In the genomic region with DNA sequence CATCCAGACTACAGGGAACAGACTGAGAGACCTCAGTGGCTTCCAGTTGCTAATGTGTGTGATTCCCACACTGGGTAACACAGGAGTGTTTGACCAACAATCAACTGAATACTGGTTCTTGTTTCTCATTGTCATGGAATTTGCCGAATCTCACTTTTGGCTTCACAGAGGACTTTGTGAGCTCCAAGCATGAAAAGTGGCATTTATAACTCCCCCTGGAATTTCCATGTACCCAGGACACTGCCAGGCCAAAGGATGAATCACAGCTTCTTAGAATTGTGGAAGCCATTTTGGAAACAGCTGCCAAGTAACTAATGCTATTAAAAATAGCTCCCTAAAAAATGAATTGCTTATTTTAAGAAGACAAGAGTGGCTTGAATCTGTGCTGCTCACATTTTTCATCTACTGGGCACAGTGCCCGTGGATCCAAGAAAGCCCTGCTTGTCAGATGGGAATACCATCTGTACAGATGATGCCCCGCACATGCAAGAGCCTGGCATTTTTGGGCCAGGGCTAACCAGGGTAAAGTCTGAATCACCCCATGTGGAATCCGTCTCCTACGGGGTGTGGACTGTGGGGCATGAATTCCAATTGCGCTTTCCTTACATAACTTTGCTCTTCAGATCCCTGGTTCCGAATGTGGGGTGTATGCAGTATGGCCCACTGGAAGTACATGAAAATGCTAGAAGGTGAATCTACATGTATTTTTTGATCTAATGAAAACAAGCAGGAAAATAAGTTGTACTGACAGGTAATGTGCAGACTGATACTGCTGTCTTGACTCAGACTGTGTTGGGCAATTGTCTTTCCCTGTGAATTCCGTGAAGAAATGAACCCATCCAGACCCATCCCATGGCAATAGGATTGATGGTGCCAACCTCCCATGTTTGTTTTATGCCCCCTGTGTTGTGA, we compare ENCODE assay signal across 8 cellular contexts.
A peak's percentile ranks its signal among the peaks of the same experiment; 100 is the strongest.
DNase-seq lines count a peak whose midpoint lies in the region; ATAC-seq and TF ChIP-seq lines count a peak whose summit lies in the region.

No MANE protein-coding gene starts in this region.

- H3K9ac ChIP-seq in SK-N-SH = peak overlapping the region; percentile 26; the same call in 1 of the 2 replicates

- H3K4me2 ChIP-seq in SK-N-SH = peak overlapping the region; percentile 60
- H3K4me2 ChIP-seq in osteoblast (ENCODE audit: insufficient read depth, low read length) = peak overlapping the region; percentile 50

- TF ChIP-seq RAD21 in SK-N-SH (IDR thresholded peaks at IDR 0.05; ENCODE audit: low read length) = 0 out of 2 replicates have a peak, but pooled peaks have one; percentile 20

- 15% methylated on average over 8 of the region's 8 CpGs for WGBS in SK-N-SH (ENCODE audit: low lambda C conversion rate)

- CTCF ChIA-PET in BJ (lab: Yijun Ruan, JAX) = no interaction called here
- CTCF ChIA-PET in SK-N-SH (lab: Yijun Ruan, JAX) = no interaction called here

- H3K36me3 ChIP-seq in BJ (ENCODE audit: control insufficient read depth, insufficient read depth, low read length) (no peaks in the 10 kb centered on the region), SK-N-SH (replicated peaks in 1 of 2; ENCODE audit: control insufficient read depth in 1 of 2, insufficient read depth in 2 of 2, low read length in 1 of 2) (no peaks in the 10 kb centered on the region), osteoblast (ENCODE audit: insufficient read depth, low read length) (no peaks in the 10 kb centered on the region)

- H3K4me1 ChIP-seq in SK-N-SH (ENCODE audit: control insufficient read depth in 1 of 2, insufficient read depth in 2 of 2, low read depth in 1 of 2, low read length in 1 of 2) = peaks cover 7 to 10% of the 10 kb centered on the region in 2 experiments
- H3K4me1 ChIP-seq in osteoblast (ENCODE audit: insufficient read depth, low read length) = peaks cover 17% of the 10 kb centered on the region

- H2AFZ ChIP-seq in SK-N-SH (ENCODE audit: low read depth) (peak overlapping the region; percentile 72; the same call in 1 of the 2 replicates), osteoblast (ENCODE audit: low read length) (peak overlapping the region; percentile 69)

- H3K9me2 ChIP-seq in SK-N-SH = no peaks in the 10 kb centered on the region; the same call in 1 of the 2 replicates

- H4K20me1 ChIP-seq in SK-N-SH (ENCODE audit: insufficient read depth) (no peaks in the 10 kb centered on the region), osteoblast (ENCODE audit: insufficient read depth, low read length) (no peaks in the 10 kb centered on the region)

- DNase-seq in BJ (ENCODE audit: low read depth) (peak; percentile 77), SK-N-SH (peak; percentile 6), fibroblast of villous mesenchyme (ENCODE audit: low read depth) (peak; percentile 37), osteoblast (ENCODE audit: insufficient read length, low spot score, missing footprints) (peak; percentile 85), NCI-H1105 treated with DMSO at 0.1 percent for 48 hours (lab: John Stamatoyannopoulos, UW) (no peak), ecto neural progenitor cell (ENCODE audit: low spot score) (no peak)

- H3K4me3 ChIP-seq in BJ (ENCODE audit: low read depth, low read length) (no peak overlapping the region), SK-N-SH (ENCODE audit: low read depth in 2 of 2, low read length in 1 of 2) (peak overlapping the region in 1 of 2 experiments; percentile 1; a peak in 1 of 4 replicates), fibroblast of villous mesenchyme (ENCODE audit: low read depth, low read length) (no peak overlapping the region), osteoblast (ENCODE audit: insufficient read depth, low read length) (peak overlapping the region; percentile 5)

- ATAC-seq in HG03571 (IDR thresholded peaks at IDR 0.05; ENCODE audit: unreplicated experiment) = no peak
- ATAC-seq in HG02852 (IDR thresholded peaks at IDR 0.05; ENCODE audit: unreplicated experiment) = no peak

- H3K9me3 ChIP-seq in SK-N-SH = peaks cover 5% of the 10 kb centered on the region; the same call in 1 of the 2 replicates
- no peaks in the 10 kb centered on the region for H3K9me3 ChIP-seq in osteoblast (ENCODE audit: low read depth, low read length)

- H3K27me3 ChIP-seq in BJ (ENCODE audit: control insufficient read depth, insufficient read depth, low read length) (no peaks in the 10 kb centered on the region), SK-N-SH (ENCODE audit: insufficient read depth) (no peaks in the 10 kb centered on the region), osteoblast (ENCODE audit: insufficient read depth, low read length) (no peaks in the 10 kb centered on the region)

- TF ChIP-seq EP300 in SK-N-SH (IDR thresholded peaks at IDR 0.05; ENCODE audit: borderline replicate concordance in 1 of 2, low read depth in 1 of 2, low read length in 1 of 2) = peak; percentile 69 to 97; a peak in 3 of 4 replicates

- TF ChIP-seq CTCF in BJ (IDR thresholded peaks at IDR 0.05; ENCODE audit: insufficient read depth, low read depth, low read length) (no peak), SK-N-SH (IDR thresholded peaks at IDR 0.05) (no peak), fibroblast of villous mesenchyme (IDR thresholded peaks at IDR 0.05; ENCODE audit: insufficient read depth, low read depth, low read length) (no peak), osteoblast (IDR thresholded peaks at IDR 0.05; ENCODE audit: extremely low read depth, low read depth, low read length) (no peak)

- H3K27ac ChIP-seq in SK-N-SH (ENCODE audit: low read depth in 2 of 2, low read length in 1 of 2) = peak overlapping the region; percentile 88
- H3K27ac ChIP-seq in osteoblast (ENCODE audit: low read depth, low read length) = peak overlapping the region; percentile 71

- peaks cover 20% of the 10 kb centered on the region for H3F3A ChIP-seq in SK-N-SH (replicated peaks; ENCODE audit: insufficient read depth)

- POLR2A ChIA-PET in BJ (lab: Charles Lee) (interaction anchor here (0.6 kb wide), 1 partner anchor 11 kb away, joined by 3 read pairs; no protein-coding TSS in a partner anchor), SK-N-SH (lab: Yijun Ruan, JAX) (no interaction called here)

- H3K79me2 ChIP-seq in SK-N-SH (ENCODE audit: insufficient read depth) (no peaks in the 10 kb centered on the region), osteoblast (ENCODE audit: insufficient read depth, low read length) (no peaks in the 10 kb centered on the region)

TF ChIP-seq in SK-N-SH, 30 proteins besides CTCF, POLR2A, EP300 and RAD21 (continues in another document):
- peak; percentile 75 for TF ChIP-seq FOSL2 (IDR thresholded peaks at IDR 0.05; ENCODE audit: borderline replicate concordance, low read depth)
- peak; percentile 98 for TF ChIP-seq NFIC (IDR thresholded peaks at IDR 0.05; ENCODE audit: borderline replicate concordance)
- TF ChIP-seq YY1 (IDR thresholded peaks at IDR 0.05; ENCODE audit: low read depth) = peak; percentile 87
- 0 out of 2 replicates have a peak, but pooled peaks have one; percentile 26 for TF ChIP-seq TAF1 (IDR thresholded peaks at IDR 0.05; ENCODE audit: borderline replicate concordance, low read depth, low read length)
- peak; percentile 90 for TF ChIP-seq POLR2AphosphoS5 (IDR thresholded peaks at IDR 0.05; ENCODE audit: low read depth, low read length)
- no peak for TF ChIP-seq RFX5 (IDR thresholded peaks at IDR 0.05; ENCODE audit: low read length)
- peak; percentile 96 for TF ChIP-seq RXRA (IDR thresholded peaks at IDR 0.05; ENCODE audit: borderline replicate concordance, low read depth)
- TF ChIP-seq, protein P1, sequence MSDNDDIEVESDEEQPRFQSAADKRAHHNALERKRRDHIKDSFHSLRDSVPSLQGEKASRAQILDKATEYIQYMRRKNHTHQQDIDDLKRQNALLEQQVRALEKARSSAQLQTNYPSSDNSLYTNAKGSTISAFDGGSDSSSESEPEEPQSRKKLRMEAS (IDR thresholded peaks at IDR 0.05; ENCODE audit: low read depth) = peak; percentile 90
- TF ChIP-seq SIN3A (IDR thresholded peaks at IDR 0.05; ENCODE audit: borderline replicate concordance, low read depth, low read length) = peak; percentile 78; the same call in 1 of the 2 replicates
- no peak for TF ChIP-seq CHD2 (IDR thresholded peaks at IDR 0.05; ENCODE audit: low read length, partially characterized antibody)
- TF ChIP-seq FOXM1 (IDR thresholded peaks at IDR 0.05; ENCODE audit: low read depth) = peak; percentile 86
- TF ChIP-seq MEF2A (IDR thresholded peaks at IDR 0.05; ENCODE audit: borderline replicate concordance, low read depth) = peak; percentile 97
- TF ChIP-seq, protein P2, sequence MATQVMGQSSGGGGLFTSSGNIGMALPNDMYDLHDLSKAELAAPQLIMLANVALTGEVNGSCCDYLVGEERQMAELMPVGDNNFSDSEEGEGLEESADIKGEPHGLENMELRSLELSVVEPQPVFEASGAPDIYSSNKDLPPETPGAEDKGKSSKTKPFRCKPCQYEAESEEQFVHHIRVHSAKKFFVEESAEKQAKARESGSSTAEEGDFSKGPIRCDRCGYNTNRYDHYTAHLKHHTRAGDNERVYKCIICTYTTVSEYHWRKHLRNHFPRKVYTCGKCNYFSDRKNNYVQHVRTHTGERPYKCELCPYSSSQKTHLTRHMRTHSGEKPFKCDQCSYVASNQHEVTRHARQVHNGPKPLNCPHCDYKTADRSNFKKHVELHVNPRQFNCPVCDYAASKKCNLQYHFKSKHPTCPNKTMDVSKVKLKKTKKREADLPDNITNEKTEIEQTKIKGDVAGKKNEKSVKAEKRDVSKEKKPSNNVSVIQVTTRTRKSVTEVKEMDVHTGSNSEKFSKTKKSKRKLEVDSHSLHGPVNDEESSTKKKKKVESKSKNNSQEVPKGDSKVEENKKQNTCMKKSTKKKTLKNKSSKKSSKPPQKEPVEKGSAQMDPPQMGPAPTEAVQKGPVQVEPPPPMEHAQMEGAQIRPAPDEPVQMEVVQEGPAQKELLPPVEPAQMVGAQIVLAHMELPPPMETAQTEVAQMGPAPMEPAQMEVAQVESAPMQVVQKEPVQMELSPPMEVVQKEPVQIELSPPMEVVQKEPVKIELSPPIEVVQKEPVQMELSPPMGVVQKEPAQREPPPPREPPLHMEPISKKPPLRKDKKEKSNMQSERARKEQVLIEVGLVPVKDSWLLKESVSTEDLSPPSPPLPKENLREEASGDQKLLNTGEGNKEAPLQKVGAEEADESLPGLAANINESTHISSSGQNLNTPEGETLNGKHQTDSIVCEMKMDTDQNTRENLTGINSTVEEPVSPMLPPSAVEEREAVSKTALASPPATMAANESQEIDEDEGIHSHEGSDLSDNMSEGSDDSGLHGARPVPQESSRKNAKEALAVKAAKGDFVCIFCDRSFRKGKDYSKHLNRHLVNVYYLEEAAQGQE (IDR thresholded peaks at IDR 0.05; ENCODE audit: low read depth, low read length) = peak; percentile 56; the same call in 1 of the 2 replicates
- no peak for TF ChIP-seq ELF1 (IDR thresholded peaks at IDR 0.05)
- peak; percentile 98 for TF ChIP-seq TCF12 (IDR thresholded peaks at IDR 0.05)

Comparison
In these comparisons a context has a peak if more than half of its experiments do, and no peak if none do; other contexts are left out.
1. DNase-seq: peak in BJ (single experiment), SK-N-SH (single experiment), fibroblast of villous mesenchyme (single experiment) and osteoblast (single experiment); none in NCI-H1105 treated with DMSO at 0.1 percent for 48 hours (single experiment) and ecto neural progenitor cell (single experiment).